ENCODE assay signal across 26 cellular contexts in genomic region chr16:3731126-3731935, GRCh38. TPM values are rescaled to one million over a fixed set of nuclear protein-coding genes. Genes with fewer than 3 reads are reported as not detected.
DNase-seq lines count a peak whose midpoint lies in the region; ATAC-seq and TF ChIP-seq lines count a peak whose summit lies in the region.
"Had no signal": no experiment of that assay in that cellular context is flagged by ENCODE, and none has a peak within 500 bp of the region (broad histone marks: within the 10 kb centered on the region; RNA-seq: fewer than 3 reads in every experiment).

No MANE protein-coding gene starts in this region.

- peaks cover 4% of the 10 kb centered on the region; the same call in 1 of the 2 replicates for H3F3A ChIP-seq in PC-9 (ENCODE audit: insufficient read depth, low read depth)

- H3K27ac Mint-ChIP-seq in activated CD8-positive, alpha-beta T cell treated with anti-CD3 and anti-CD28 coated beads for 36 hours = no peak overlapping the region
- H3K27ac Mint-ChIP-seq in activated CD8-positive, alpha-beta T cell treated with anti-CD3 and anti-CD28 coated beads, Interleukin-2, amount 10 ng/mL, durations not matched to agents 7 days and 5 days = no peak overlapping the region
- H3K27ac Mint-ChIP-seq in endothelial cell (ENCODE audit: unreplicated experiment) = no peak overlapping the region
- H3K27ac Mint-ChIP-seq: activated CD4-positive, alpha-beta memory T cell treated with anti-CD3 and anti-CD28 coated beads, Interleukin-2, amount 10 ng/mL, durations not matched to agents 7 days and 5 days had no signal

- no peaks in the 10 kb centered on the region for H3K9me3 Mint-ChIP-seq in activated CD8-positive, alpha-beta T cell treated with anti-CD3 and anti-CD28 coated beads for 36 hours
- H3K9me3 Mint-ChIP-seq in activated CD8-positive, alpha-beta T cell treated with anti-CD3 and anti-CD28 coated beads, Interleukin-2, amount 10 ng/mL, durations not matched to agents 7 days and 5 days (ENCODE audit: insufficient read depth) = no peaks in the 10 kb centered on the region
- no peaks in the 10 kb centered on the region for H3K9me3 Mint-ChIP-seq in endothelial cell (ENCODE audit: unreplicated experiment)
- H3K9me3 Mint-ChIP-seq: activated CD4-positive, alpha-beta memory T cell treated with anti-CD3 and anti-CD28 coated beads, Interleukin-2, amount 10 ng/mL, durations not matched to agents 7 days and 5 days had no signal

- DNase-seq in activated CD8-positive, alpha-beta T cell treated with anti-CD3 and anti-CD28 coated beads for 36 hours = no peak
- DNase-seq in activated CD8-positive, alpha-beta T cell treated with anti-CD3 and anti-CD28 coated beads, Interleukin-2, amount 10 ng/mL, durations not matched to agents 7 days and 5 days = no peak
- DNase-seq in endothelial cell (ENCODE audit: low spot score) (no peak), sigmoid colon (peak; percentile 53), NCI-H524 (lab: John Stamatoyannopoulos, UW) (no peak), PC-9 (no peak), NCI-H187 (lab: John Stamatoyannopoulos, UW) (no peak)
- DNase-seq: 8988T; activated CD4-positive, alpha-beta memory T cell treated with anti-CD3 and anti-CD28 coated beads, Interleukin-2, amount 10 ng/mL, durations not matched to agents 7 days and 5 days; activated CD4-positive, CD25-positive, alpha-beta regulatory T cell treated with anti-CD3 and anti-CD28 coated beads, Interleukin-2, amount 50 U/mL, for 72 hours; activated gamma-delta T cell; body of pancreas; cerebellar nuclear complex; midbrain; naive B cell; NCI-H1417 treated with DMSO at 0.1 percent for 48 hours; NCI-H345; psoas muscle; SIG-M5; stimulated activated CD4-positive, alpha-beta T cell treated with anti-CD3 and anti-CD28 coated beads, Interleukin-4, amount 100 ng/mL, for 4 hours had no signal

- H3K9me3 ChIP-seq in HEK293 (ENCODE audit: control insufficient read depth, insufficient read depth, low read depth, low read length) = no peaks in the 10 kb centered on the region
- H3K9me3 ChIP-seq in sigmoid colon = no peaks in the 10 kb centered on the region
- no peaks in the 10 kb centered on the region for H3K9me3 ChIP-seq in PC-9 (ENCODE audit: insufficient read depth, low read depth)
- H3K9me3 ChIP-seq: body of pancreas, psoas muscle, upper lobe of right lung had no signal

- H3K27ac ChIP-seq in HEK293 (ENCODE audit: extremely low read depth, low read depth, low read length) (no peak overlapping the region), sigmoid colon (no peak overlapping the region), PC-9 (no peak overlapping the region)
- H3K27ac ChIP-seq: body of pancreas, KMS-11, psoas muscle, upper lobe of right lung had no signal

- TF ChIP-seq EP300 in sigmoid colon (IDR thresholded peaks at IDR 0.05) = no peak

- H3K4me2 ChIP-seq in PC-9 = no peak overlapping the region
- H3K4me2 ChIP-seq: KMS-11 had no signal

- H3K4me1 ChIP-seq in HEK293 (ENCODE audit: control insufficient read depth, insufficient read depth, low read length) (no peaks in the 10 kb centered on the region), sigmoid colon (no peaks in the 10 kb centered on the region), PC-9 (replicated peaks; ENCODE audit: insufficient read depth) (no peaks in the 10 kb centered on the region)
- H3K4me1 ChIP-seq: body of pancreas, psoas muscle, upper lobe of right lung had no signal

- no TSS peak for BruUV-seq in PC-9 (replicated peaks; lab: Mats Ljungman, UMichigan)

- no peak overlapping the region for H2AFZ ChIP-seq in PC-9

- peaks cover 6% of the 10 kb centered on the region for H4K20me1 ChIP-seq in PC-9 (ENCODE audit: insufficient read depth)

- H3K4me3 Mint-ChIP-seq in activated CD8-positive, alpha-beta T cell treated with anti-CD3 and anti-CD28 coated beads for 36 hours = no peak overlapping the region
- H3K4me3 Mint-ChIP-seq in activated CD8-positive, alpha-beta T cell treated with anti-CD3 and anti-CD28 coated beads, Interleukin-2, amount 10 ng/mL, durations not matched to agents 7 days and 5 days = no peak overlapping the region
- H3K4me3 Mint-ChIP-seq in endothelial cell (ENCODE audit: unreplicated experiment) = peak overlapping the region; percentile 31
- H3K4me3 Mint-ChIP-seq: activated CD4-positive, alpha-beta memory T cell treated with anti-CD3 and anti-CD28 coated beads, Interleukin-2, amount 10 ng/mL, durations not matched to agents 7 days and 5 days had no signal

- H3K4me3 ChIP-seq in HEK293 (ENCODE audit: low read depth, low read length) (no peak overlapping the region), sigmoid colon (no peak overlapping the region), PC-9 (no peak overlapping the region)
- H3K4me3 ChIP-seq: body of pancreas, dorsolateral prefrontal cortex, psoas muscle, upper lobe of right lung had no signal

- no peaks in the 10 kb centered on the region for H3K79me2 ChIP-seq in PC-9 (ENCODE audit: low read depth)

- CTCF ChIA-PET in activated CD8-positive, alpha-beta T cell treated with anti-CD3 and anti-CD28 coated beads for 36 hours (lab: Charles Lee) = interaction anchor here (1.2 kb wide), 1 partner anchor 21 kb away, joined by 3 read pairs; no protein-coding TSS in a partner anchor
- CTCF ChIA-PET in activated CD8-positive, alpha-beta T cell treated with anti-CD3 and anti-CD28 coated beads, Interleukin-2, amount 10 ng/mL, durations not matched to agents 7 days and 5 days (lab: Charles Lee) = interaction anchor here (1.5 kb wide), 1 partner anchor 144 kb away, joined by 3 read pairs; no protein-coding TSS in a partner anchor
- CTCF ChIA-PET in HEK293 (lab: Yijun Ruan, JAX) (no interaction called here), PC-9 (lab: Charles Lee) (no interaction called here)

- H3K4me1 Mint-ChIP-seq in activated CD8-positive, alpha-beta T cell treated with anti-CD3 and anti-CD28 coated beads for 36 hours (ENCODE audit: low read depth) = peaks cover 2% of the 10 kb centered on the region
- H3K4me1 Mint-ChIP-seq in activated CD8-positive, alpha-beta T cell treated with anti-CD3 and anti-CD28 coated beads, Interleukin-2, amount 10 ng/mL, durations not matched to agents 7 days and 5 days (ENCODE audit: low read depth) = no peaks in the 10 kb centered on the region
- H3K4me1 Mint-ChIP-seq in endothelial cell (ENCODE audit: unreplicated experiment) = peaks cover 3% of the 10 kb centered on the region
- H3K4me1 Mint-ChIP-seq: activated CD4-positive, alpha-beta memory T cell treated with anti-CD3 and anti-CD28 coated beads, Interleukin-2, amount 10 ng/mL, durations not matched to agents 7 days and 5 days; CD14-positive monocyte had no signal

- POLR2A ChIA-PET in activated CD8-positive, alpha-beta T cell treated with anti-CD3 and anti-CD28 coated beads for 36 hours (lab: Charles Lee) = interaction anchor here (0.5 to 1.0 kb wide), 2 partner anchors 14 to 15 kb away, joined by 3 read pairs; partner anchors contain the start of gene TRAP1
- POLR2A ChIA-PET in activated CD8-positive, alpha-beta T cell treated with anti-CD3 and anti-CD28 coated beads, Interleukin-2, amount 10 ng/mL, durations not matched to agents 7 days and 5 days (lab: Charles Lee) = no interaction called here
- POLR2A ChIA-PET in HEK293 (lab: Yijun Ruan, JAX) = no interaction called here
- POLR2A ChIA-PET in PC-9 (lab: Charles Lee; ENCODE audit: unreplicated experiment) = no interaction called here

- no peaks in the 10 kb centered on the region for H3K27me3 Mint-ChIP-seq in activated CD8-positive, alpha-beta T cell treated with anti-CD3 and anti-CD28 coated beads for 36 hours
- no peaks in the 10 kb centered on the region for H3K27me3 Mint-ChIP-seq in activated CD8-positive, alpha-beta T cell treated with anti-CD3 and anti-CD28 coated beads, Interleukin-2, amount 10 ng/mL, durations not matched to agents 7 days and 5 days (ENCODE audit: low read depth)
- peaks cover 28% of the 10 kb centered on the region for H3K27me3 Mint-ChIP-seq in endothelial cell (ENCODE audit: unreplicated experiment)
- H3K27me3 Mint-ChIP-seq: activated CD4-positive, alpha-beta memory T cell treated with anti-CD3 and anti-CD28 coated beads, Interleukin-2, amount 10 ng/mL, durations not matched to agents 7 days and 5 days; naive B cell had no signal

- WGBS in sigmoid colon, 2 donors = 93% methylated on average over 34 of the region's 34 CpGs

- no peak for TF ChIP-seq POLR2A in sigmoid colon (IDR thresholded peaks at IDR 0.05)

- no peaks in the 10 kb centered on the region for H3K9me2 ChIP-seq in PC-9 (ENCODE audit: insufficient read depth)

- H3K36me3 Mint-ChIP-seq in activated CD8-positive, alpha-beta T cell treated with anti-CD3 and anti-CD28 coated beads for 36 hours (ENCODE audit: low read depth) = peaks cover 44% of the 10 kb centered on the region
- H3K36me3 Mint-ChIP-seq in activated CD8-positive, alpha-beta T cell treated with anti-CD3 and anti-CD28 coated beads, Interleukin-2, amount 10 ng/mL, durations not matched to agents 7 days and 5 days (ENCODE audit: low read depth) = peaks cover 65% of the 10 kb centered on the region
- H3K36me3 Mint-ChIP-seq in endothelial cell (ENCODE audit: low read depth, unreplicated experiment) = peaks cover 51% of the 10 kb centered on the region

- ATAC-seq in activated CD8-positive, alpha-beta T cell treated with anti-CD3 and anti-CD28 coated beads for 36 hours = peak; percentile 24
- ATAC-seq in activated CD8-positive, alpha-beta T cell treated with anti-CD3 and anti-CD28 coated beads, Interleukin-2, amount 10 ng/mL, durations not matched to agents 7 days and 5 days = no peak
- ATAC-seq: body of pancreas, Panc1, upper lobe of right lung had no signal

- peaks cover 7 to 88% of the 10 kb centered on the region in 2 experiments; a peak in 2 of 3 replicates for H3K36me3 ChIP-seq in HEK293 (ENCODE audit: control insufficient read depth in 2 of 2, insufficient read depth in 1 of 2, low read length in 2 of 2)
- H3K36me3 ChIP-seq in sigmoid colon = peaks cover 51 to 89% (median 76%) of the 10 kb centered on the region in 4 donors
- H3K36me3 ChIP-seq in PC-9 (ENCODE audit: low read depth) = 0 out of 2 replicates have a peak, but pooled peaks cover 3% of the 10 kb centered on the region

- no peak for TF ChIP-seq CTCF in activated CD8-positive, alpha-beta T cell treated with anti-CD3 and anti-CD28 coated beads for 36 hours (IDR thresholded peaks at IDR 0.05)
- TF ChIP-seq CTCF in HEK293 (tag by site-specific recombination; IDR thresholded peaks at IDR 0.05) (no peak), endothelial cell (IDR thresholded peaks at IDR 0.05; ENCODE audit: unreplicated experiment) (no peak), sigmoid colon (IDR thresholded peaks at IDR 0.05) (no peak), PC-9 (conservative IDR thresholded peaks at IDR 0.05) (no peak)

- H3K27me3 ChIP-seq in sigmoid colon (no peaks in the 10 kb centered on the region), PC-9 (ENCODE audit: insufficient read depth, low read depth) (no peaks in the 10 kb centered on the region)
- H3K27me3 ChIP-seq: body of pancreas, dorsolateral prefrontal cortex, upper lobe of right lung had no signal

- intact Hi-C loops in activated CD8-positive, alpha-beta T cell treated with anti-CD3 and anti-CD28 coated beads for 36 hours (cut with micrococcal nuclease) = no loop called here
- intact Hi-C loops in sigmoid colon (cut with DNase I) (no loop called here), PC-9 (cut with micrococcal nuclease; ENCODE audit: unreplicated experiment) (no loop called here)

RNA-seq across cellular contexts. Expression of gene TRAP1, which starts 14.0 kb away (rescaled TPM):
- 100 to 1,000 TPM; 343 to 379 TPM for total RNA-seq in activated CD8-positive, alpha-beta T cell treated with anti-CD3 and anti-CD28 coated beads for 36 hours
- 100 to 1,000 TPM; 126 to 129 TPM for total RNA-seq in activated CD8-positive, alpha-beta T cell treated with anti-CD3 and anti-CD28 coated beads, Interleukin-2, amount 10 ng/mL, durations not matched to agents 7 days and 5 days
- 104 TPM for total RNA-seq in endothelial cell (ENCODE audit: unreplicated experiment)
- 10 to 100 TPM; 38.8 to 53.5 (median 47.1) TPM for total RNA-seq in sigmoid colon
- polyA plus RNA-seq in sigmoid colon = 10 to 100 TPM; 17.4 to 64.9 (median 28.7) TPM
- 204 and 258 TPM in 2 replicates for total RNA-seq in PC-9 (2021)

Comparison
In these comparisons a context has a peak if more than half of its experiments do, and no peak if none do; other contexts are left out.
1. CTCF ChIA-PET loops: an anchor here in activated CD8-positive, alpha-beta T cell treated with anti-CD3 and anti-CD28 coated beads for 36 hours (1.2 kb wide) and activated CD8-positive, alpha-beta T cell treated with anti-CD3 and anti-CD28 coated beads, Interleukin-2, amount 10 ng/mL, durations not matched to agents 7 days and 5 days (1.5 kb wide); none called in HEK293 and PC-9.